In genomic region chr16:2935418-2935817, GRCh38 we compare ENCODE assay signal across 23 cellular contexts. TPM values are rescaled to one million over a fixed set of nuclear protein-coding genes. Genes with fewer than 3 reads are reported as not detected.
A peak's percentile ranks its signal among the peaks of the same experiment; 100 is the strongest.
DNase-seq lines count a peak whose midpoint lies in the region; ATAC-seq, FAIRE-seq and TF ChIP-seq lines count a peak whose summit lies in the region.
"Had no signal": no experiment of that assay in that cellular context is flagged by ENCODE, and none has a peak within 500 bp of the region (broad histone marks: within the 10 kb centered on the region; RNA-seq: fewer than 3 reads in every experiment).

No MANE protein-coding gene starts in this region.

- ATAC-seq in HG02763 (IDR thresholded peaks at IDR 0.05; ENCODE audit: unreplicated experiment): no peak

- FAIRE-seq in D721Med (lab: Jason Lieb, UNC): no peak
- FAIRE-seq: GM19239 had no signal

- no peaks in the 10 kb centered on the region for H3K79me2 ChIP-seq in OCI-LY1 (ENCODE audit: insufficient read depth, low read length)
- no peaks in the 10 kb centered on the region for H3K79me2 ChIP-seq in osteoblast (ENCODE audit: insufficient read depth, low read length)

- H3K4me1 ChIP-seq in OCI-LY1 (ENCODE audit: insufficient read depth, low read length, severe bottlenecking) (peaks cover 8% of the 10 kb centered on the region), osteoblast (ENCODE audit: insufficient read depth, low read length) (no peaks in the 10 kb centered on the region)
- H3K4me1 ChIP-seq: Caco-2 had no signal

- H3K4me2 ChIP-seq in OCI-LY1 (ENCODE audit: low read length) (no peak overlapping the region), osteoblast (ENCODE audit: insufficient read depth, low read length) (no peak overlapping the region)

- no peaks in the 10 kb centered on the region for H3K4me1 Mint-ChIP-seq in T-helper 2 cell treated with Interferon-gamma antibody and Interleukin-4, amounts not matched to agents 5 μg/mL and 100 μg/mL, for 36 hours (ENCODE audit: low read depth)
- H3K4me1 Mint-ChIP-seq: B cell had no signal

- H3K4me3 ChIP-seq in OCI-LY1 (ENCODE audit: low read depth, low read length, poor library complexity, severe bottlenecking) (no peak overlapping the region), osteoblast (ENCODE audit: insufficient read depth, low read length) (no peak overlapping the region)

- H3K9me2 ChIP-seq in OCI-LY1 (ENCODE audit: low read depth, low read length): no peaks in the 10 kb centered on the region

- no peaks in the 10 kb centered on the region for H3K27me3 ChIP-seq in OCI-LY1 (ENCODE audit: insufficient read depth, low read length)
- H3K27me3 ChIP-seq in osteoblast (ENCODE audit: insufficient read depth, low read length): no peaks in the 10 kb centered on the region

- H3K27ac Mint-ChIP-seq in T-helper 2 cell treated with Interferon-gamma antibody and Interleukin-4, amounts not matched to agents 5 μg/mL and 100 μg/mL, for 36 hours: no peak overlapping the region
- H3K27ac Mint-ChIP-seq: B cell; CD4-positive, alpha-beta T cell had no signal

- H3K9me3 ChIP-seq in OCI-LY1 (ENCODE audit: low read length) (no peaks in the 10 kb centered on the region), osteoblast (ENCODE audit: low read depth, low read length) (no peaks in the 10 kb centered on the region)
- H3K9me3 ChIP-seq: Caco-2 had no signal

- no peak overlapping the region; the same call in 1 of the 2 replicates for H3K9ac ChIP-seq in OCI-LY1 (ENCODE audit: low read length)

- H3K9me3 Mint-ChIP-seq in T-helper 2 cell treated with Interferon-gamma antibody and Interleukin-4, amounts not matched to agents 5 μg/mL and 100 μg/mL, for 36 hours: no peaks in the 10 kb centered on the region
- H3K9me3 Mint-ChIP-seq: CD4-positive, alpha-beta T cell had no signal

- peak overlapping the region; percentile 34 for H3K4me3 Mint-ChIP-seq in T-helper 2 cell treated with Interferon-gamma antibody and Interleukin-4, amounts not matched to agents 5 μg/mL and 100 μg/mL, for 36 hours
- H3K4me3 Mint-ChIP-seq: B cell; CD4-positive, alpha-beta T cell had no signal

- no peak for TF ChIP-seq CTCF in D721Med (IDR thresholded peaks at IDR 0.05; ENCODE audit: insufficient read depth, missing control alignments)
- TF ChIP-seq CTCF in OCI-LY1 (IDR thresholded peaks at IDR 0.05; ENCODE audit: low read length): no peak
- no peak for TF ChIP-seq CTCF in osteoblast (IDR thresholded peaks at IDR 0.05; ENCODE audit: extremely low read depth, low read depth, low read length)

- no peaks in the 10 kb centered on the region for H3K27me3 Mint-ChIP-seq in T-helper 2 cell treated with Interferon-gamma antibody and Interleukin-4, amounts not matched to agents 5 μg/mL and 100 μg/mL, for 36 hours (ENCODE audit: low read depth)
- H3K27me3 Mint-ChIP-seq: B cell; CD4-positive, alpha-beta T cell had no signal

- no peak for DNase-seq in T-helper 2 cell treated with Interferon-gamma antibody and Interleukin-4, amounts not matched to agents 5 μg/mL and 100 μg/mL, for 36 hours (ENCODE audit: low spot score)
- no peak for DNase-seq in T-helper 2 cell
- DNase-seq in D721Med (ENCODE audit: insufficient read length, low spot score): peak; percentile 2
- peak; percentile 58 for DNase-seq in osteoblast (ENCODE audit: insufficient read length, low spot score, missing footprints)
- no peak for DNase-seq in hepatic stellate cell (ENCODE audit: low spot score)
- DNase-seq in effector CD8-positive, alpha-beta T cell (lab: John Stamatoyannopoulos, UW): no peak
- DNase-seq: Caco-2; CD4-positive, alpha-beta T cell; DMS153; GF-D8; GOT3; Karpas-422; NCI-H1048; NCI-H1436; NCI-H1930; NCI-H345; NCI-H524 treated with DMSO at 0.1 percent for 48 hours had no signal

- H3F3A ChIP-seq in OCI-LY1 (ENCODE audit: insufficient read depth, low read length): no peaks in the 10 kb centered on the region

- H3K27ac ChIP-seq in OCI-LY1 (ENCODE audit: low read depth, low read length, poor library complexity, severe bottlenecking) (peak overlapping the region; percentile 5), osteoblast (ENCODE audit: low read depth, low read length) (no peak overlapping the region)
- H3K27ac ChIP-seq: 22Rv1, HL-60 had no signal

- H4K20me1 ChIP-seq in OCI-LY1 (ENCODE audit: insufficient read depth, low read length) (no peaks in the 10 kb centered on the region), osteoblast (ENCODE audit: insufficient read depth, low read length) (peaks cover 6% of the 10 kb centered on the region)

- H3K36me3 ChIP-seq in OCI-LY1 (ENCODE audit: insufficient read depth, low read length) (peaks cover 14% of the 10 kb centered on the region), osteoblast (ENCODE audit: insufficient read depth, low read length) (peaks cover 55% of the 10 kb centered on the region)

- H3K36me3 Mint-ChIP-seq in T-helper 2 cell treated with Interferon-gamma antibody and Interleukin-4, amounts not matched to agents 5 μg/mL and 100 μg/mL, for 36 hours (ENCODE audit: low read depth): peaks cover 19% of the 10 kb centered on the region

- H2AFZ ChIP-seq in OCI-LY1 (ENCODE audit: low read length): no peak overlapping the region
- no peak overlapping the region for H2AFZ ChIP-seq in osteoblast (ENCODE audit: low read length)

RNA-seq across cellular contexts. Expression of gene FLYWCH1, which starts 23.7 kb away (rescaled TPM):
- total RNA-seq in osteoblast: 48.3 and 56.5 TPM in 2 replicates

RNA-seq across cellular contexts. Expression of gene KREMEN2, which starts 28.7 kb away (rescaled TPM):
- total RNA-seq in osteoblast: not detected in 2 replicates
- total RNA-seq: CD4-positive, alpha-beta T cell had no signal

RNA-seq across cellular contexts. Expression of gene PAQR4, which starts 33.7 kb away (rescaled TPM):
- 1.5 and 1.8 TPM in 2 replicates for total RNA-seq in osteoblast

RNA-seq across cellular contexts. Expression of gene PKMYT1, which starts 44.8 kb away (rescaled TPM):
- 1.4 and 2.1 TPM in 2 replicates for total RNA-seq in osteoblast

RNA-seq across cellular contexts. Expression of gene FLYWCH2, which starts 52.4 kb away (rescaled TPM):
- total RNA-seq in osteoblast: 38.7 and 43.6 TPM in 2 replicates

Comparison
In these comparisons a context has a peak if more than half of its experiments do, and no peak if none do; other contexts are left out.
1. DNase-seq: peak in D721Med (single experiment) and osteoblast (single experiment); none in T-helper 2 cell treated with Interferon-gamma antibody and Interleukin-4, amounts not matched to agents 5 μg/mL and 100 μg/mL, for 36 hours (single experiment), T-helper 2 cell (0 of 5), hepatic stellate cell (single experiment) and effector CD8-positive, alpha-beta T cell (single experiment).